In the genomic region with DNA sequence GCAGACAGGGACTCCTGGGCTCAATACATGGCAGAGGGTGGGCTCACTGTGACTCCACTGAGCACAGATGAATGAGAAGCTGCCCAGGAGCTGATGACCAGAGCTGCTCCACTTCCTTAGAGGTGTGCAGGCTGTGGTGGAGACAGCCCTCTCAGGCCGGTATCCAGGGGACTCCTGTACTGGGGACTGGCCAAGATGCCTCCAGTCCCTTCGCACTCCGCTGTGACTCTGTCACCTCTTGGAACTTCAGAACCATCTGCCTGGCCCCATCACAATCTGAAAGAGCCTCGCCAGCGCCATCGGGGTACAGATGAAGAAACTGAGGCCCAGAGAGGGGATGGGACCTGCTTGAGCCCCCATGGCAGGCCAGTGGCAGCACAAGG, we compare ENCODE assay signal across 20 cellular contexts.
"Had no signal": no experiment of that assay in that cellular context is flagged by ENCODE, and none has a peak within 500 bp of the region (broad histone marks: within the 10 kb centered on the region; RNA-seq: fewer than 3 reads in every experiment).

No MANE protein-coding gene starts in this region.

- ATAC-seq: activated CD4-positive, CD25-positive, alpha-beta regulatory T cell treated with anti-CD3 and anti-CD28 coated beads, Interleukin-2, amount 50 U/mL, for 24 hours; foreskin keratinocyte; left lung had no signal

- H3K9me3 ChIP-seq: colonic mucosa, left lung, stomach, thoracic aorta had no signal

- H3K27ac ChIP-seq: colonic mucosa, epithelial cell of prostate, foreskin keratinocyte, left lung had no signal

- H3K27me3 Mint-ChIP-seq: brain, progenitor cell of endocrine pancreas had no signal

- DNase-seq: central memory CD4-positive, alpha-beta T cell; colonic mucosa; foreskin keratinocyte; hypothalamus; midbrain; occipital lobe; right cardiac atrium; small intestine; stimulated activated CD4-positive, alpha-beta T cell treated with anti-CD3 and anti-CD28 coated beads, Interleukin-15, amount 100 ng/mL, for 24 hours; stimulated activated CD4-positive, alpha-beta T cell treated with anti-CD3 and anti-CD28 coated beads, Interleukin-2, amount 100 ng/mL, for 48 hours had no signal

- H3K4me3 ChIP-seq: colonic mucosa, left lung, stomach had no signal

- H3K27ac Mint-ChIP-seq: brain; nephron; progenitor cell of endocrine pancreas; T-helper 1 cell treated with Interleukin-12 subunit alpha and Interleukin-12 subunit beta and Interleukin-4 antibody, amounts not matched to agents 30 μg/mL and 1 μg/mL, for 36 hours had no signal

- H3K9me3 Mint-ChIP-seq: brain; endodermal cell; nephron; T-helper 1 cell treated with Interleukin-12 subunit alpha and Interleukin-12 subunit beta and Interleukin-4 antibody, amounts not matched to agents 30 μg/mL and 1 μg/mL, for 36 hours had no signal

- H3K36me3 ChIP-seq: colonic mucosa, thoracic aorta had no signal

- H3K4me3 Mint-ChIP-seq: brain; endodermal cell; nephron; T-helper 1 cell treated with Interleukin-12 subunit alpha and Interleukin-12 subunit beta and Interleukin-4 antibody, amounts not matched to agents 30 μg/mL and 1 μg/mL, for 36 hours had no signal

- H3K36me3 Mint-ChIP-seq: brain had no signal

- H3K27me3 ChIP-seq: colonic mucosa, foreskin keratinocyte, left lung, stomach had no signal
